17 cellular contexts compared by ENCODE assay signal in the genomic region with DNA sequence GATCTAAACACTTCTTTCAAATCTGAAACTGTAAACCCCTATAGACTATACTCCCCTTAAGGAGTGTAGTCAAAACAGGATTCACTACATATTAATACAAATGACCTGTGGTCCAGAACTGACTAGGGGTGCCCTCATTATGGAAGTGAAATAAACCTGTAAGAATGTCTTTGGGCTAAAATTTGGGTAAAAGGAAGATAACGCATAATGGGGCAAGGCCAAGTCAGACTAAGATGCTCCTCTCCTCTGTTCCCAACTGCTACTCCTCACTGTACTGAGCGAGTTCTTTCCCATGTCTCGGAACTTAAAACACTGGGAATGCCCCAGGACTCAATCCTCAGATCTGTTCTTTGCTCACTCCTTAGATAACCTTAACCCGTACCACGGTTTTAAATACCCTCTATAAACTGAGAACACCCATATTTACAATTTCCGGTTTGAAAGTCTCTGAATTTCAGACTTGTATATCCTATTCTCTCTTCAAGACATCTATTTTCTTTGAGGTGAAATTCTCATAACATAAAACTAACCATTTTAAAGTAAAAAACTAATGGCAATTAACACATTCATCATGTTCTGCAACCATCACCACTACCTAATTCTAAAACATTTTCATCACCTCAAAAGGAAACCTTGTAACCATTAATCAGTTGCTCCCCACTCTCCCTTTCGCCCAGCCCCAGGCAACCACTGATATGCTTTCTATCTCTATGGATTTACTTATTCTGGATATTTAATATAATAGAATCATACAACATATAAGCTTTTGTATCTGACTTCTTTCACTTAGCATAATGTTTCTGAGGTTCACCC. TPM values are rescaled to one million over a fixed set of nuclear protein-coding genes. Genes with fewer than 3 reads are reported as not detected.
DNase-seq lines count a peak whose midpoint lies in the region; ATAC-seq and TF ChIP-seq lines count a peak whose summit lies in the region.
"Had no signal": no experiment of that assay in that cellular context is flagged by ENCODE, and none has a peak within 500 bp of the region (broad histone marks: within the 10 kb centered on the region; RNA-seq: fewer than 3 reads in every experiment).

No MANE protein-coding gene starts in this region.

- H3K4me3 ChIP-seq in DND-41 (ENCODE audit: low read depth in 1 of 2, low read length in 2 of 2): no peak overlapping the region
- no peak overlapping the region for H3K4me3 ChIP-seq in OCI-LY1 (ENCODE audit: low read depth, low read length, poor library complexity, severe bottlenecking)
- no peak overlapping the region for H3K4me3 ChIP-seq in mucosa of descending colon
- H3K4me3 ChIP-seq: lung, right lobe of liver had no signal

- no peaks in the 10 kb centered on the region for H3F3A ChIP-seq in OCI-LY1 (ENCODE audit: insufficient read depth, low read length)

- H3K27ac ChIP-seq in DND-41 (ENCODE audit: low read length): no peak overlapping the region
- H3K27ac ChIP-seq in OCI-LY1 (ENCODE audit: low read depth, low read length, poor library complexity, severe bottlenecking): no peak overlapping the region
- H3K27ac ChIP-seq: right lobe of liver, RWPE1 had no signal

- H3K27ac Mint-ChIP-seq in activated CD8-positive, alpha-beta T cell treated with anti-CD3 and anti-CD28 coated beads for 36 hours: no peak overlapping the region
- H3K27ac Mint-ChIP-seq: type B pancreatic cell had no signal

- peaks cover 53% of the 10 kb centered on the region for H3K4me1 Mint-ChIP-seq in activated CD8-positive, alpha-beta T cell treated with anti-CD3 and anti-CD28 coated beads for 36 hours (ENCODE audit: low read depth)

- POLR2A ChIA-PET in activated CD8-positive, alpha-beta T cell treated with anti-CD3 and anti-CD28 coated beads for 36 hours (lab: Charles Lee): no interaction called here

- H3K36me3 Mint-ChIP-seq in activated CD8-positive, alpha-beta T cell treated with anti-CD3 and anti-CD28 coated beads for 36 hours (ENCODE audit: low read depth): peaks cover 7% of the 10 kb centered on the region
- H3K36me3 Mint-ChIP-seq: type B pancreatic cell had no signal

- CTCF ChIA-PET in activated CD8-positive, alpha-beta T cell treated with anti-CD3 and anti-CD28 coated beads for 36 hours (lab: Charles Lee): no interaction called here

- no peaks in the 10 kb centered on the region for H3K9me2 ChIP-seq in OCI-LY1 (ENCODE audit: low read depth, low read length)

- DNase-seq in DND-41 (no peak), mucosa of descending colon (no peak), OCI-M1 (lab: John Stamatoyannopoulos, UW) (no peak), foreskin melanocyte (no peak)
- DNase-seq in activated CD8-positive, alpha-beta T cell treated with anti-CD3 and anti-CD28 coated beads for 36 hours: no peak
- DNase-seq: activated CD4-positive, alpha-beta T cell treated with anti-CD3 and anti-CD28 coated beads for 1 hour; activated CD8-positive, alpha-beta memory T cell treated with anti-CD3 and anti-CD28 coated beads, Interleukin-2, amount 50 U/mL, for 48 hours; DMS 273 treated with DMSO at 0.1 percent for 48 hours; NCI-H2029 treated with DMSO at 0.1 percent for 48 hours; right lobe of liver; stimulated activated CD4-positive, alpha-beta T cell treated with anti-CD3 and anti-CD28 coated beads, Interleukin-2, amount 100 ng/mL, for 48 hours had no signal

- H3K27me3 ChIP-seq in DND-41 (ENCODE audit: insufficient read depth, low read length, poor library complexity) (no peaks in the 10 kb centered on the region), OCI-LY1 (ENCODE audit: insufficient read depth, low read length) (no peaks in the 10 kb centered on the region)
- H3K27me3 ChIP-seq: right lobe of liver had no signal

- H3K9ac ChIP-seq in DND-41 (ENCODE audit: low read depth, low read length) (no peak overlapping the region), OCI-LY1 (ENCODE audit: low read length) (no peak overlapping the region)

- TF ChIP-seq CTCF in DND-41 (IDR thresholded peaks at IDR 0.05; ENCODE audit: borderline replicate concordance, extremely low read depth, low read length, poor library complexity, severe bottlenecking) (no peak), OCI-LY1 (IDR thresholded peaks at IDR 0.05; ENCODE audit: low read length) (no peak), mucosa of descending colon (IDR thresholded peaks at IDR 0.05) (no peak)
- TF ChIP-seq CTCF in activated CD8-positive, alpha-beta T cell treated with anti-CD3 and anti-CD28 coated beads for 36 hours (IDR thresholded peaks at IDR 0.05): no peak

- H3K79me2 ChIP-seq in DND-41 (ENCODE audit: insufficient read depth, low read length): peaks cover 94% of the 10 kb centered on the region
- H3K79me2 ChIP-seq in OCI-LY1 (ENCODE audit: insufficient read depth, low read length): peaks cover 84% of the 10 kb centered on the region

- H2AFZ ChIP-seq in DND-41 (ENCODE audit: low read depth, low read length) (no peak overlapping the region), OCI-LY1 (ENCODE audit: low read length) (no peak overlapping the region)

- no peaks in the 10 kb centered on the region for H3K27me3 Mint-ChIP-seq in activated CD8-positive, alpha-beta T cell treated with anti-CD3 and anti-CD28 coated beads for 36 hours
- H3K27me3 Mint-ChIP-seq: type B pancreatic cell had no signal

- peaks cover 33% of the 10 kb centered on the region for H3K4me1 ChIP-seq in DND-41 (ENCODE audit: insufficient read depth, low read length)
- peaks cover 60% of the 10 kb centered on the region for H3K4me1 ChIP-seq in OCI-LY1 (ENCODE audit: insufficient read depth, low read length, severe bottlenecking)
- H3K4me1 ChIP-seq in mucosa of descending colon (ENCODE audit: low read depth): peaks cover 44% of the 10 kb centered on the region

- H3K36me3 ChIP-seq in DND-41 (ENCODE audit: insufficient read depth, low read length) (no peaks in the 10 kb centered on the region), OCI-LY1 (ENCODE audit: insufficient read depth, low read length) (no peaks in the 10 kb centered on the region), mucosa of descending colon (ENCODE audit: low read depth) (peaks cover 3% of the 10 kb centered on the region)
- H3K36me3 ChIP-seq: right lobe of liver had no signal

- H4K20me1 ChIP-seq in DND-41 (ENCODE audit: insufficient read depth, low read length) (peaks cover 71% of the 10 kb centered on the region), OCI-LY1 (ENCODE audit: insufficient read depth, low read length) (no peaks in the 10 kb centered on the region)

- peak overlapping the region; percentile 71; the same call in 1 of the 2 replicates for H3K4me2 ChIP-seq in DND-41 (ENCODE audit: insufficient read depth, low read length)
- H3K4me2 ChIP-seq in OCI-LY1 (ENCODE audit: low read length): 0 out of 2 replicates have a peak overlapping the region, but pooled peaks have one; percentile 4

- H3K9me3 Mint-ChIP-seq in activated CD8-positive, alpha-beta T cell treated with anti-CD3 and anti-CD28 coated beads for 36 hours: no peaks in the 10 kb centered on the region
- H3K9me3 Mint-ChIP-seq: type B pancreatic cell had no signal

- intact Hi-C loops in mucosa of descending colon (cut with DNase I, micrococcal nuclease): no loop called here
- intact Hi-C loops in activated CD8-positive, alpha-beta T cell treated with anti-CD3 and anti-CD28 coated beads for 36 hours (cut with micrococcal nuclease): no loop called here

- no peak for ATAC-seq in DND-41 (ENCODE audit: insufficient read depth, low read depth)
- peak; percentile 29 for ATAC-seq in GM19455 (IDR thresholded peaks at IDR 0.05; ENCODE audit: unreplicated experiment)
- peak; percentile 3 for ATAC-seq in mucosa of descending colon
- no peak for ATAC-seq in GM19397 (IDR thresholded peaks at IDR 0.05; ENCODE audit: unreplicated experiment)
- no peak for ATAC-seq in activated CD8-positive, alpha-beta T cell treated with anti-CD3 and anti-CD28 coated beads for 36 hours
- ATAC-seq: right lobe of liver had no signal

- no peak overlapping the region for H3K4me3 Mint-ChIP-seq in activated CD8-positive, alpha-beta T cell treated with anti-CD3 and anti-CD28 coated beads for 36 hours

- H3K9me3 ChIP-seq in DND-41 (ENCODE audit: insufficient read depth, low read length, severe bottlenecking): no peaks in the 10 kb centered on the region
- H3K9me3 ChIP-seq in OCI-LY1 (ENCODE audit: low read length): no peaks in the 10 kb centered on the region
- no peaks in the 10 kb centered on the region for H3K9me3 ChIP-seq in mucosa of descending colon
- H3K9me3 ChIP-seq: right lobe of liver had no signal

RNA-seq across cellular contexts. Expression of a gene that starts 4.0 kb away (rescaled TPM):
- total RNA-seq in mucosa of descending colon: 10 to 100 TPM; 33.5 to 48.1 (median 35.2) TPM
- total RNA-seq in activated CD8-positive, alpha-beta T cell treated with anti-CD3 and anti-CD28 coated beads for 36 hours: 10 to 100 TPM; 50.3 TPM

RNA-seq across cellular contexts. Expression of a gene that starts 4.2 kb away (rescaled TPM):
- 1 to 10 TPM; 3.3 to 4.7 (median 3.5) TPM for total RNA-seq in mucosa of descending colon
- total RNA-seq in activated CD8-positive, alpha-beta T cell treated with anti-CD3 and anti-CD28 coated beads for 36 hours: 1 to 10 TPM; 2.1 to 4.2 TPM

Comparison
In these comparisons a context has a peak if more than half of its experiments do, and no peak if none do; other contexts are left out.
1. ATAC-seq: peak in GM19455 (single experiment) and mucosa of descending colon (single experiment); none in DND-41 (single experiment), GM19397 (single experiment) and activated CD8-positive, alpha-beta T cell treated with anti-CD3 and anti-CD28 coated beads for 36 hours (single experiment).